In the genomic region with DNA sequence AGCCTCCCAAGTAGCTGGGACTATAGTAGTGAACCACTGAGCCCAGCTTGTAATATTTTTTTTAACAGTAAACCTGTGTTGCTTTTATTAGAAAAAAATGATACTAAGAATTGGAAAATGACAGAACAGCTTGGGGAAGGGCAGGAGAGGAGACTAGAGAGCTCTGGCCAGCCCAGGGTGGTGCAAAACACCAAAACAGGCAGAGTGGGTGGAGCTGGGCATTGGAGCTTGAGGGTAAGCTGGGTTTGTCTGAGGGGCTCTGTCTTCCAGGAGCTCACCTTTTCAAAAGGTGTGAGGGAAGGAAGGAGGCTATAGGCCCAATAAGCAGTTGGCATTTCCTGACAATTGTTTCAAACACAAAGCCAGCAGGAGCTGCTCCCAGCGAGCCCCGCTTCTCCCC, we compare ENCODE assay signal across 23 cellular contexts.
"Had no signal": no experiment of that assay in that cellular context is flagged by ENCODE, and none has a peak within 500 bp of the region (broad histone marks: within the 10 kb centered on the region; RNA-seq: fewer than 3 reads in every experiment).

No MANE protein-coding gene starts in this region.

- DNase-seq: activated B cell treated with CpG ODN at 0.5 μM for 24 hours; activated CD4-positive, alpha-beta T cell treated with anti-CD3 and anti-CD28 coated beads, Interleukin-2, amount 50 U/mL, for 4 hours; activated gamma-delta T cell; activated naive CD8-positive, alpha-beta T cell treated with anti-CD3 and anti-CD28 coated beads for 36 hours; activated T-cell treated with anti-CD3 and anti-CD28 coated beads, Interleukin-2, amount 50 U/mL, for 4 hours; amygdala; body of pancreas; effector memory CD4-positive, alpha-beta T cell; foreskin fibroblast; hypothalamus; kidney glomerular epithelial cell; left ventricle myocardium superior; occipital lobe; right cardiac atrium; stimulated activated CD4-positive, alpha-beta T cell treated with anti-CD3 and anti-CD28 coated beads, Interleukin-4, amount 100 ng/mL, for 24 hours had no signal

- H3K4me3 Mint-ChIP-seq: activated B cell treated with CpG ODN at 0.5 μM for 24 hours; activated naive CD8-positive, alpha-beta T cell treated with anti-CD3 and anti-CD28 coated beads for 36 hours; activated T-cell treated with anti-CD3 and anti-CD28 coated beads, Interleukin-2, amount 50 U/mL, for 4 hours; central memory CD8-positive, alpha-beta T cell; memory B cell; nephron; stimulated activated naive CD8-positive, alpha-beta T cell treated with anti-CD3 and anti-CD28 coated beads, Interleukin-15, Interleukin-2, amounts not matched to agents 100 ng/mL and 50 ng/mL, for 24 hours; type B pancreatic cell had no signal

- H3K4me3 ChIP-seq: body of pancreas, prostate gland, skin epidermis, suprapubic skin had no signal

- H3K27me3 Mint-ChIP-seq: central memory CD8-positive, alpha-beta T cell; stimulated activated naive CD8-positive, alpha-beta T cell treated with anti-CD3 and anti-CD28 coated beads, Interleukin-15, Interleukin-2, amounts not matched to agents 100 ng/mL and 50 ng/mL, for 24 hours; type B pancreatic cell had no signal

- H3K27ac Mint-ChIP-seq: activated B cell treated with CpG ODN at 0.5 μM for 24 hours; activated naive CD8-positive, alpha-beta T cell treated with anti-CD3 and anti-CD28 coated beads for 36 hours; memory B cell; nephron; stimulated activated naive CD8-positive, alpha-beta T cell treated with anti-CD3 and anti-CD28 coated beads, Interleukin-15, Interleukin-2, amounts not matched to agents 100 ng/mL and 50 ng/mL, for 24 hours; type B pancreatic cell had no signal

- H3K27me3 ChIP-seq: body of pancreas, suprapubic skin had no signal

- H3K36me3 ChIP-seq: prostate gland, suprapubic skin had no signal

- H3K27ac ChIP-seq: body of pancreas, prostate gland, suprapubic skin had no signal

- H3K9me3 Mint-ChIP-seq: activated B cell treated with CpG ODN at 0.5 μM for 24 hours; activated naive CD8-positive, alpha-beta T cell treated with anti-CD3 and anti-CD28 coated beads for 36 hours; activated T-cell treated with anti-CD3 and anti-CD28 coated beads, Interleukin-2, amount 50 U/mL, for 4 hours; central memory CD8-positive, alpha-beta T cell; memory B cell; nephron; stimulated activated naive CD8-positive, alpha-beta T cell treated with anti-CD3 and anti-CD28 coated beads, Interleukin-15, Interleukin-2, amounts not matched to agents 100 ng/mL and 50 ng/mL, for 24 hours; type B pancreatic cell had no signal

- ATAC-seq: activated T-cell treated with anti-CD3 and anti-CD28 coated beads, Interleukin-2, amount 50 U/mL, for 4 hours; body of pancreas; right cardiac atrium had no signal

- H3K4me1 ChIP-seq: prostate gland had no signal

- H3K9me3 ChIP-seq: body of pancreas, prostate gland, suprapubic skin had no signal

- H3K36me3 Mint-ChIP-seq: activated naive CD8-positive, alpha-beta T cell treated with anti-CD3 and anti-CD28 coated beads for 36 hours; memory B cell; type B pancreatic cell had no signal
